22 cellular contexts compared by ENCODE assay signal in the genomic region with DNA sequence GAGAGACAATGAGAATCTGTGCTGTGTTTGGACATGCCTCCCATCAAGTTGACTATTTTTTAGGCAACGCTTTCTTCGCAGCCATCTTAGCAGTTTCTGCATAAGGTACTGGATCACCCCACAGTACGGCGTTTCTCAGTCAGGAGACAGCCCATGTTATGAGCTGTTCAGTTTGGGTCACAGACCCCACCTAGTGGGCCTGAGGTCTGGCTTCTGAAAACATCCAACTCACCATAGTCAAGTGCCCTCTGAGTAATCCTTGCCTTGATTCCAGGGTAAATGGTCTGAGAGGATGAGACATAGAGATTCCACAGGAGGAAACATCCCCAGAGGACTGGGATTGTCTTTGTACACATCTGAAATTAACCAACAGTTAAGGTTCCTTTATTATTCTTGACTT. TPM values are rescaled to one million over a fixed set of nuclear protein-coding genes. Genes with fewer than 3 reads are reported as not detected.
DNase-seq lines count a peak whose midpoint lies in the region; ATAC-seq and TF ChIP-seq lines count a peak whose summit lies in the region.
"Had no signal": no experiment of that assay in that cellular context is flagged by ENCODE, and none has a peak within 500 bp of the region (broad histone marks: within the 10 kb centered on the region; RNA-seq: fewer than 3 reads in every experiment).

No MANE protein-coding gene starts in this region.

- no peak for TF ChIP-seq CTCF in fibroblast of mammary gland (conservative IDR thresholded peaks at IDR 0.05; ENCODE audit: control insufficient read depth, insufficient read depth, low read depth, low read length)

- ATAC-seq in esophagus mucosa: no peak
- ATAC-seq in HG03095 (IDR thresholded peaks at IDR 0.05; ENCODE audit: unreplicated experiment): no peak
- no peak for ATAC-seq in GM21528 (IDR thresholded peaks at IDR 0.05; ENCODE audit: low FRiP score, unreplicated experiment)
- ATAC-seq: GM12878 had no signal

- DNase-seq in HT1080 (ENCODE audit: low read depth) (peak; percentile 53), fibroblast of mammary gland (ENCODE audit: low read depth) (peak; percentile 40)
- DNase-seq: 8988T; ACHN; BE2C; C1 segment of cervical spinal cord; Caco-2; Calu3; CD4-positive, alpha-beta memory T cell; CD4-positive, CD25-positive, alpha-beta regulatory T cell; DMS79 treated with DMSO at 0.1 percent for 48 hours; EL; GDM1 had no signal

- no peak overlapping the region for H3K4me3 ChIP-seq in fibroblast of mammary gland (ENCODE audit: control insufficient read depth, low read depth, low read length)
- H3K4me3 ChIP-seq: BLaER1, GM12878 had no signal

RNA-seq across cellular contexts. Expression of a gene that starts 7.2 kb away (rescaled TPM):
- total RNA-seq in HT1080 (2014; rRNA removed; shearing (Covaris generic)): not detected in 2 replicates
- polyA plus RNA-seq in HT1080 (2015; cell fraction: cytosol; rRNA removed): not detected in 2 replicates
- polyA plus RNA-seq in HT1080 (2015; cell fraction: nucleus; rRNA removed): not detected in 2 replicates
- total RNA-seq in esophagus mucosa: not detected
- total RNA-seq: A673; Caco-2; Calu3; CD4-positive, alpha-beta memory T cell; CD4-positive, CD25-positive, alpha-beta regulatory T cell; G401; GM12878 had no signal
- polyA plus RNA-seq: AG04450; CD14-positive monocyte; CD4-positive, alpha-beta memory T cell; CD4-positive, CD25-positive, alpha-beta regulatory T cell had no signal

RNA-seq across cellular contexts. Expression of a gene that starts 17.6 kb away (rescaled TPM):
- 79.0 and 96.7 TPM in 2 replicates for total RNA-seq in HT1080 (2014; rRNA removed; shearing (Covaris generic))
- 73.5 and 78.5 TPM in 2 replicates for polyA plus RNA-seq in HT1080 (2015; cell fraction: cytosol; rRNA removed)
- polyA plus RNA-seq in HT1080 (2015; cell fraction: nucleus; rRNA removed): 53.7 and 57.1 TPM in 2 replicates
- 41.6 TPM for total RNA-seq in esophagus mucosa

RNA-seq across cellular contexts. Expression of a gene that starts 45.0 kb away (rescaled TPM):
- 86.6 and 101 TPM in 2 replicates for total RNA-seq in HT1080 (2014; rRNA removed; shearing (Covaris generic))
- 77.3 and 84.6 TPM in 2 replicates for polyA plus RNA-seq in HT1080 (2015; cell fraction: cytosol; rRNA removed)
- 104 and 110 TPM in 2 replicates for polyA plus RNA-seq in HT1080 (2015; cell fraction: nucleus; rRNA removed)
- 50.3 TPM for total RNA-seq in esophagus mucosa
